ENCODE assay signal across 7 cellular contexts in genomic region chr3:12557472-12558105, GRCh38.
DNase-seq lines count a peak whose midpoint lies in the region; TF ChIP-seq lines count a peak whose summit lies in the region.

No MANE protein-coding gene starts in this region.

- H3K4me3 ChIP-seq in GM12875 (ENCODE audit: low read depth, low read length) (peak overlapping the region; percentile 94), coronary artery (peak overlapping the region; percentile 91), mucosa of stomach (ENCODE audit: low read length) (peak overlapping the region; percentile 83)

- peaks cover 12% of the 10 kb centered on the region for H3K27me3 ChIP-seq in mucosa of stomach (ENCODE audit: control insufficient read depth, insufficient read depth, low read length)

- H3K27ac ChIP-seq in coronary artery = peak overlapping the region; percentile 83 to 96

- H3K9me3 ChIP-seq in mucosa of stomach (ENCODE audit: control insufficient read depth, low read length) = no peaks in the 10 kb centered on the region

- no peaks in the 10 kb centered on the region for H3K36me3 ChIP-seq in mucosa of stomach (ENCODE audit: control insufficient read depth, insufficient read depth, low read length)

- peaks cover 9% of the 10 kb centered on the region for H3K4me1 ChIP-seq in mucosa of stomach (ENCODE audit: control insufficient read depth, insufficient read depth, low read length)

- no peak for TF ChIP-seq CTCF in GM12875 (IDR thresholded peaks at IDR 0.05; ENCODE audit: borderline replicate concordance, insufficient read depth, low read depth, low read length)
- TF ChIP-seq CTCF in coronary artery (IDR thresholded peaks at IDR 0.05) = no peak

- peak overlapping the region; percentile 89 for H3K9ac ChIP-seq in mucosa of stomach (ENCODE audit: low read length)

- DNase-seq in NCI-H69 (lab: John Stamatoyannopoulos, UW) = peak; percentile 10
- DNase-seq in coronary artery (ENCODE audit: low spot score) = no peak
- DNase-seq in stimulated activated CD4-positive, alpha-beta T cell treated with anti-CD3 and anti-CD28 coated beads, Interleukin-4, amount 100 ng/mL, for 24 hours = no peak
- no peak for DNase-seq in NCI-H2196 treated with DMSO at 0.1 percent for 48 hours (lab: John Stamatoyannopoulos, UW; ENCODE audit: unreplicated experiment)
- DNase-seq in NCI-H1092 treated with DMSO at 0.1 percent for 48 hours (lab: John Stamatoyannopoulos, UW) = no peak
